5 cellular contexts compared by ENCODE assay signal in genomic region chr9:121519688-121520087, GRCh38. TPM values are rescaled to one million over a fixed set of nuclear protein-coding genes. Genes with fewer than 3 reads are reported as not detected.
"Had no signal": no experiment of that assay in that cellular context is flagged by ENCODE, and none has a peak within 500 bp of the region (broad histone marks: within the 10 kb centered on the region; RNA-seq: fewer than 3 reads in every experiment).

No MANE protein-coding gene starts in this region.

RNA-seq across cellular contexts. Expression of gene GGTA1, which starts 20.0 kb away (rescaled TPM):
- total RNA-seq: HepG2, HT-29, HT1080, IMR-90 had no signal
- polyA plus RNA-seq: HepG2, IgD-negative memory B cell, IMR-90 had no signal
